Comparison of ENCODE assay signal across 8 cellular contexts in the genomic region with DNA sequence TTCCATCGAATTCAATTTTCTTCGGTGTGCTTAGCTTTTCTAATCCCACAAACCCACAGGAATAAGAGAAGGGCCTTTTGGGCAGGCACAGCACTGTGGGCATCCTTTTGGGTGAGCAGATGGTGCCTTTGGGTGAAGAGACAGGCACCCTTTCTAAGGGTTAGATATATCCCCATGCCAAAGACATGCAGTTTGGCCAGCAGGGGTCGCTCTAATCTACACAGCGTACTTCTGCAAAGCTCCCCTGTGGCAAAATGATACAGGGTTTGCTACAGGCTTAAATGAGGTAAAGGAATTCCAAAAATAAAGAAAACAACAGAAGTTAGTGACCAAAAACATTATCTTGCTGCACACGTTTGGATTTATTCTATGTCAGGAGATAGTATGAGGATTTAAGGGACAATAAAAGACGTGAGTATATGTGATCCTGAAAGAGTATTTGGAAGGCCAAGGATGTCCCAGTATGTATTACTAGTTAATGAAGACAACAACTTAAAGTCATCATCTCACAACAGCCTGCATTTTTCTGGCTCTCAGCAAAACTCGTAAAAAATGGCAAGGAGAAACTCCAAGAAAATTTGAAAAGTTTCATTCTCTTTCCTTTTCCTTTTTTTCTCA. TPM values are rescaled to one million over a fixed set of nuclear protein-coding genes. Genes with fewer than 3 reads are reported as not detected.
DNase-seq lines count a peak whose midpoint lies in the region; ATAC-seq, FAIRE-seq and TF ChIP-seq lines count a peak whose summit lies in the region.

No MANE protein-coding gene starts in this region.

- peak; percentile 53 for TF ChIP-seq RAD21 in GM12878 (IDR thresholded peaks at IDR 0.05; ENCODE audit: insufficient read depth, low read depth, low read length)

- TF ChIP-seq CTCF in AG04449 (IDR thresholded peaks at IDR 0.05; ENCODE audit: insufficient read depth, low read length, missing control alignments) (peak; percentile 63), GM12878 (IDR thresholded peaks at IDR 0.05 in 2 of 3, conservative IDR thresholded peaks at IDR 0.05 in 1 of 3; ENCODE audit: control insufficient read depth in 2 of 3, extremely low read depth in 1 of 3, insufficient read depth in 1 of 3, low read depth in 3 of 3, low read length in 3 of 3) (peak; percentile 56 to 79 (median 77))

- H3K4me1 ChIP-seq in GM12878 (ENCODE audit: control insufficient read depth, insufficient read depth, low read length): no peaks in the 10 kb centered on the region

- no peaks in the 10 kb centered on the region for H3K27me3 ChIP-seq in GM12878 (replicated peaks in 1 of 2; ENCODE audit: control insufficient read depth in 2 of 2, insufficient read depth in 2 of 2, low read length in 1 of 2)

- H3K4me2 ChIP-seq in GM12878 (ENCODE audit: control insufficient read depth, insufficient read depth): no peak overlapping the region

- DNase-seq in AG04449 (ENCODE audit: low read depth, low spot score) (no peak), HK-2 (ENCODE audit: unreplicated experiment) (peak; percentile 41), T-cell (peak in 27 of 34 experiments; percentile 1 to 44 (median 15)), GM12878 (ENCODE audit: low read depth, low spot score) (no peak), left colon (peak; percentile 38 to 74), inferior parietal cortex (ENCODE audit: extremely low spot score) (no peak)
- peak; percentile 26 for DNase-seq in stimulated activated CD8-positive, alpha-beta memory T cell treated with anti-CD3 and anti-CD28 coated beads, Interleukin-7, amount 100 ng/mL, for 24 hours (ENCODE audit: low read depth)

- H3K4me1 Mint-ChIP-seq in T-cell: peaks cover 0 to 2% (median 0%) of the 10 kb centered on the region in 3 donors

- intact Hi-C loops in GM12878 (cut with micrococcal nuclease; ENCODE audit: unreplicated experiment): loop anchor here (2.0 to 5.0 kb wide), 2 partner anchors 94 to 111 kb away; no protein-coding TSS in a partner anchor
- intact Hi-C loops in left colon (cut with DNase I, micrococcal nuclease): no loop called here

- no peak overlapping the region for H3K4me3 ChIP-seq in AG04449 (ENCODE audit: low read depth, low read length)
- no peak overlapping the region for H3K4me3 ChIP-seq in GM12878

- RAD21 ChIA-PET in GM12878 (lab: Charles Lee; ENCODE audit: unreplicated experiment): interaction anchor here (0.6 to 4.8 kb wide), 9 partner anchors 13 to 1236 kb away, joined by 3 to 39 read pairs (median 5); no protein-coding TSS in a partner anchor

- SMC1A ChIA-PET in GM12878 (lab: Charles Lee; ENCODE audit: uncharacterized antibody, unreplicated experiment): interaction anchor here (0.6 to 5.1 kb wide), 13 partner anchors 12 to 112 kb away, joined by 3 to 48 read pairs (median 7); no protein-coding TSS in a partner anchor

- ATAC-seq in GM18511 (IDR thresholded peaks at IDR 0.05; ENCODE audit: unreplicated experiment) (peak; percentile 91), T-cell (replicated peaks in 1 of 4) (no peak), GM12878 (peak; percentile 96), left colon (peak; percentile 70)

- no peak for TF ChIP-seq EP300 in GM12878 (IDR thresholded peaks at IDR 0.05; ENCODE audit: borderline replicate concordance in 1 of 2, control insufficient read depth in 1 of 2, low read depth in 2 of 2, low read length in 2 of 2)

- 24% methylated on average over 7 of the region's 7 CpGs for WGBS in GM12878 (ENCODE audit: insufficient coverage, insufficient replicate concordance, low lambda C conversion rate, missing lambda C conversion rate)

- H3K9me3 Mint-ChIP-seq in T-cell: no peaks in the 10 kb centered on the region

- BruUV-seq in GM12878 (replicated peaks; lab: Mats Ljungman, UMichigan): no TSS peak

- H3K27me3 Mint-ChIP-seq in T-cell: peaks cover 0 to 3% of the 10 kb centered on the region in 2 donors

- no peaks in the 10 kb centered on the region for H3K36me3 ChIP-seq in GM12878 (ENCODE audit: control insufficient read depth in 2 of 2, insufficient read depth in 2 of 2, low read length in 1 of 2)

- no peak overlapping the region for H3K4me3 Mint-ChIP-seq in T-cell

- H2AFZ ChIP-seq in GM12878 (ENCODE audit: control insufficient read depth, low read depth, low read length): no peak overlapping the region

- H4K20me1 ChIP-seq in GM12878 (ENCODE audit: control insufficient read depth, insufficient read depth): no peaks in the 10 kb centered on the region

- H3K9ac ChIP-seq in GM12878 (ENCODE audit: control insufficient read depth, insufficient read depth, low read length): no peak overlapping the region

- no peaks in the 10 kb centered on the region for H3K79me2 ChIP-seq in GM12878 (ENCODE audit: control insufficient read depth, insufficient read depth, low read length)

- no peak for TF ChIP-seq POLR2A in GM12878 (IDR thresholded peaks at IDR 0.05; ENCODE audit: low read depth, low read length)

- H3K27ac ChIP-seq in GM12878 (ENCODE audit: control insufficient read depth, insufficient read depth): no peak overlapping the region

- in situ Hi-C loops in GM12878 (cut with MboI): no loop called here

- H3K36me3 Mint-ChIP-seq in T-cell: no peaks in the 10 kb centered on the region

- H3K9me3 ChIP-seq in GM12878 (replicated peaks; ENCODE audit: control insufficient read depth, insufficient read depth, low read length): no peaks in the 10 kb centered on the region

- POLR2A ChIA-PET in AG04449 (lab: Yijun Ruan, JAX): no interaction called here
- POLR2A ChIA-PET in T-cell (lab: Charles Lee): no interaction called here
- POLR2A ChIA-PET in GM12878 (lab: Charles Lee): interaction anchor here (1.5 kb wide), 1 partner anchor 96 kb away, joined by 3 read pairs; no protein-coding TSS in a partner anchor

- CTCF ChIA-PET in AG04449 (lab: Yijun Ruan, JAX) (interaction anchor here (0.6 to 4.6 kb wide), 18 partner anchors 9 to 1546 kb away, joined by 3 to 46 read pairs (median 5); no protein-coding TSS in a partner anchor), T-cell (lab: Charles Lee) (interaction anchor here (0.6 to 2.1 kb wide), 3 partner anchors 10 to 96 kb away, joined by 3 to 7 read pairs (median 4); no protein-coding TSS in a partner anchor), GM12878 (lab: Yijun Ruan, JAX) (interaction anchor here (0.8 to 5.5 kb wide), 23 partner anchors 8 to 667 kb away, joined by 3 to 90 read pairs (median 8); no protein-coding TSS in a partner anchor)

- no peak overlapping the region for H3K27ac Mint-ChIP-seq in T-cell

- FAIRE-seq in GM12878 (lab: Jason Lieb, UNC): no peak

TF ChIP-seq in GM12878, 131 proteins besides CTCF, POLR2A, EP300 and RAD21 (continues in another document):
- TF ChIP-seq SUPT20H (IDR thresholded peaks at IDR 0.05; ENCODE audit: borderline replicate concordance, control insufficient read depth, low read depth, low read length): no peak
- 0 out of 2 replicates have a peak, but pooled peaks have one; percentile 36 for TF ChIP-seq SMARCA5 (IDR thresholded peaks at IDR 0.05)
- TF ChIP-seq, protein P1, sequence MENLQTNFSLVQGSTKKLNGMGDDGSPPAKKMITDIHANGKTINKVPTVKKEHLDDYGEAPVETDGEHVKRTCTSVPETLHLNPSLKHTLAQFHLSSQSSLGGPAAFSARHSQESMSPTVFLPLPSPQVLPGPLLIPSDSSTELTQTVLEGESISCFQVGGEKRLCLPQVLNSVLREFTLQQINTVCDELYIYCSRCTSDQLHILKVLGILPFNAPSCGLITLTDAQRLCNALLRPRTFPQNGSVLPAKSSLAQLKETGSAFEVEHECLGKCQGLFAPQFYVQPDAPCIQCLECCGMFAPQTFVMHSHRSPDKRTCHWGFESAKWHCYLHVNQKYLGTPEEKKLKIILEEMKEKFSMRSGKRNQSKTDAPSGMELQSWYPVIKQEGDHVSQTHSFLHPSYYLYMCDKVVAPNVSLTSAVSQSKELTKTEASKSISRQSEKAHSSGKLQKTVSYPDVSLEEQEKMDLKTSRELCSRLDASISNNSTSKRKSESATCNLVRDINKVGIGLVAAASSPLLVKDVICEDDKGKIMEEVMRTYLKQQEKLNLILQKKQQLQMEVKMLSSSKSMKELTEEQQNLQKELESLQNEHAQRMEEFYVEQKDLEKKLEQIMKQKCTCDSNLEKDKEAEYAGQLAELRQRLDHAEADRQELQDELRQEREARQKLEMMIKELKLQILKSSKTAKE (IDR thresholded peaks at IDR 0.05; ENCODE audit: low read depth, poor library complexity, severe bottlenecking): no peak
- TF ChIP-seq, protein P2, sequence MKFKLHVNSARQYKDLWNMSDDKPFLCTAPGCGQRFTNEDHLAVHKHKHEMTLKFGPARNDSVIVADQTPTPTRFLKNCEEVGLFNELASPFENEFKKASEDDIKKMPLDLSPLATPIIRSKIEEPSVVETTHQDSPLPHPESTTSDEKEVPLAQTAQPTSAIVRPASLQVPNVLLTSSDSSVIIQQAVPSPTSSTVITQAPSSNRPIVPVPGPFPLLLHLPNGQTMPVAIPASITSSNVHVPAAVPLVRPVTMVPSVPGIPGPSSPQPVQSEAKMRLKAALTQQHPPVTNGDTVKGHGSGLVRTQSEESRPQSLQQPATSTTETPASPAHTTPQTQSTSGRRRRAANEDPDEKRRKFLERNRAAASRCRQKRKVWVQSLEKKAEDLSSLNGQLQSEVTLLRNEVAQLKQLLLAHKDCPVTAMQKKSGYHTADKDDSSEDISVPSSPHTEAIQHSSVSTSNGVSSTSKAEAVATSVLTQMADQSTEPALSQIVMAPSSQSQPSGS (IDR thresholded peaks at IDR 0.05; ENCODE audit: low read length): no peak
- TF ChIP-seq ZSCAN29 (IDR thresholded peaks at IDR 0.05): no peak
- no peak for TF ChIP-seq ZNF384 (IDR thresholded peaks at IDR 0.05; ENCODE audit: borderline replicate concordance, low read depth, low read length)

RNA-seq across cellular contexts. Expression of a gene that starts 49.5 kb away (rescaled TPM):
- total RNA-seq in T-cell (under 1 TPM; 0.07 to 0.35 (median 0.16) TPM), GM12878 (2014; rRNA removed) (1.0 and 1.1 TPM in 2 replicates), GM12878 (2014; rRNA removed; fragmentation: Illumina TruSeq; extraction: Trizol) (0.85 and 0.88 TPM in 2 replicates), GM12878 (2021) (0.56 TPM in 2 replicates), left colon (under 1 TPM; 0.06 to 0.95 TPM)
- 20.4 and 28.3 TPM in 2 replicates for total RNA-seq in GM12878 (2013; cell fraction: nucleolus; rRNA removed)
- 0.04 TPM for polyA plus RNA-seq in GM12878 (2011; ENCODE audit: low read depth)
- polyA plus RNA-seq in GM12878 (2011; rRNA removed) (97.2 and 103 TPM in 2 replicates), GM12878 (2014; fragmentation: Illumina TruSeq; extraction: Trizol) (0.46 and 0.73 TPM in 2 replicates), GM12878 (2014; fragmentation: Nextera tagmentation; extraction: Ambion mirVana) (under 1 TPM; 0.33 to 0.53 TPM), GM12878 (2014; rRNA removed) (0.24 and 0.63 TPM in 2 replicates), GM12878 (2016; fragmentation: Nextera tagmentation; extraction: Ambion mirVana) (under 1 TPM; 0.12 to 0.14 TPM)
- polyA plus RNA-seq in GM12878 (2011; cell fraction: cytosol; rRNA removed): 66.0 and 82.4 TPM in 2 replicates
- 94.9 and 105 TPM in 2 replicates for polyA plus RNA-seq in GM12878 (2011; cell fraction: nucleus; rRNA removed)
- 0.03 and 0.06 TPM in 2 replicates for polyA plus RNA-seq in GM12878 (2012)
- 292 and 342 TPM in 2 replicates for polyA minus RNA-seq in GM12878 (2011; rRNA and poly(A)+ RNA removed)
- 41.1 and 57.5 TPM in 2 replicates for polyA minus RNA-seq in GM12878 (2011; cell fraction: cytosol; rRNA and poly(A)+ RNA removed)
- 259 and 287 TPM in 2 replicates for polyA minus RNA-seq in GM12878 (2011; cell fraction: nucleus; rRNA and poly(A)+ RNA removed)

Comparison
In these comparisons a context has a peak if more than half of its experiments do, and no peak if none do; other contexts are left out.
1. DNase-seq: peak in HK-2 (single experiment), T-cell (27 of 34), left colon (2 of 2) and stimulated activated CD8-positive, alpha-beta memory T cell treated with anti-CD3 and anti-CD28 coated beads, Interleukin-7, amount 100 ng/mL, for 24 hours (single experiment); none in AG04449 (single experiment), GM12878 (single experiment) and inferior parietal cortex (single experiment).
2. ATAC-seq: peak in GM18511 (single experiment), GM12878 (single experiment) and left colon (single experiment); none in T-cell (0 of 4).